24 cellular contexts compared by ENCODE assay signal in the genomic region with DNA sequence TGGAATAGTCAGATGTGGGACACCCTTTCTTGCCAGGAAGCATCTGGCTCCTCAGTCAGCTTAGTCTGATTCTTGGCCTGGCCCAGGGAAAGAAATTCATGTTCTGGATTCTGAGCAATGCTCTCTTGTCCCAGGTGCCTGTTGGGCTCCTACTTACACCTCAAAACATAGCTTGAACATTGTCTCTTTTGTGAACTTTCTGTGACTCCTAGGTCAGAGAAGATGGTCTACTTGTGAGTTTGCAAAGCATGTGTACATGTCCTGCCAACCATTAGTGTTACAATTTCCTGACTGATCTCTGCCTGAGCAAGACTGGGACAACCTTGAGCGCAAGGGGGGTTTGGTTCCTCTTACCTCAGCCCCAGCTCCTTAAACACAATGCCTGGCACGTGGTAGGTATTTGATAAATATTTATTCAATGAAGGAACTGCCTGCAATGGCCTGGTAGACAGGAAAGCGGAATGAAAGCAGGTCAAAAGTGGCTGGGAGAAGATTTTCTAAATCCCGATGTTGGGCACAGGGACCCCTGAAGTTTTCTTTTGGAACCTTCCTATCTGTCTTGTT. TPM values are rescaled to one million over a fixed set of nuclear protein-coding genes. Genes with fewer than 3 reads are reported as not detected.
A peak's percentile ranks its signal among the peaks of the same experiment; 100 is the strongest.
DNase-seq lines count a peak whose midpoint lies in the region; ATAC-seq and TF ChIP-seq lines count a peak whose summit lies in the region.
"Had no signal": no experiment of that assay in that cellular context is flagged by ENCODE, and none has a peak within 500 bp of the region (broad histone marks: within the 10 kb centered on the region; RNA-seq: fewer than 3 reads in every experiment).

No MANE protein-coding gene starts in this region.

- DNase-seq in activated CD8-positive, alpha-beta T cell treated with anti-CD3 and anti-CD28 coated beads for 36 hours: no peak
- no peak for DNase-seq in activated CD8-positive, alpha-beta T cell treated with anti-CD3 and anti-CD28 coated beads, Interleukin-2, amount 10 ng/mL, durations not matched to agents 7 days and 5 days
- DNase-seq in central memory CD8-positive, alpha-beta T cell (ENCODE audit: low spot score in 2 of 2): no peak
- DNase-seq in Ammon's horn (ENCODE audit: low spot score) (no peak), ascending aorta (ENCODE audit: low spot score in 2 of 2) (no peak)
- no peak for DNase-seq in effector memory CD4-positive, alpha-beta T cell
- DNase-seq: amniotic stem cell, dermis blood vessel endothelial cell, GOT3, heart left ventricle, MV-4-11, NCI-H1694 treated with DMSO at 0.1 percent for 48 hours, NCI-H774, SJCRH30 had no signal

- ATAC-seq in activated CD8-positive, alpha-beta T cell treated with anti-CD3 and anti-CD28 coated beads for 36 hours: no peak
- ATAC-seq in activated CD8-positive, alpha-beta T cell treated with anti-CD3 and anti-CD28 coated beads, Interleukin-2, amount 10 ng/mL, durations not matched to agents 7 days and 5 days: no peak
- no peak for ATAC-seq in central memory CD8-positive, alpha-beta T cell (replicated peaks; ENCODE audit: extremely low read depth, poor library complexity, severe bottlenecking)
- ATAC-seq in stimulated activated memory B cell treated with anti-CD40 and anti-IgM and Interleukin-4, amounts not matched to agents 10 μg/mL and 1 μg/mL and 100 μg/mL, for 72 hours: no peak
- ATAC-seq: heart left ventricle, left lobe of liver, WTC11 had no signal

- H3K4me3 ChIP-seq in effector memory CD4-positive, alpha-beta T cell (ENCODE audit: insufficient read depth, low read depth, low read length, poor library complexity, severe bottlenecking): no peak overlapping the region
- H3K4me3 ChIP-seq in ascending aorta: no peak overlapping the region
- H3K4me3 ChIP-seq: cardiac muscle cell, heart left ventricle, SJCRH30 had no signal

- no peak overlapping the region for H3K27ac ChIP-seq in effector memory CD4-positive, alpha-beta T cell (ENCODE audit: insufficient read depth, low read length, poor library complexity, severe bottlenecking)
- no peak overlapping the region for H3K27ac ChIP-seq in ascending aorta
- H3K27ac ChIP-seq: cardiac muscle cell, heart left ventricle, KMS-11, SJCRH30 had no signal

- H3K9me3 ChIP-seq in effector memory CD4-positive, alpha-beta T cell (ENCODE audit: control insufficient read depth, low read length): no peaks in the 10 kb centered on the region
- H3K9me3 ChIP-seq in ascending aorta: no peaks in the 10 kb centered on the region
- H3K9me3 ChIP-seq: heart left ventricle, SJCRH30 had no signal

- H3K4me1 Mint-ChIP-seq in activated CD8-positive, alpha-beta T cell treated with anti-CD3 and anti-CD28 coated beads for 36 hours (ENCODE audit: low read depth): peaks cover 23% of the 10 kb centered on the region
- H3K4me1 Mint-ChIP-seq in activated CD8-positive, alpha-beta T cell treated with anti-CD3 and anti-CD28 coated beads, Interleukin-2, amount 10 ng/mL, durations not matched to agents 7 days and 5 days (ENCODE audit: low read depth): peaks cover 22% of the 10 kb centered on the region
- peaks cover 17 to 21% (median 20%) of the 10 kb centered on the region in 3 donors for H3K4me1 Mint-ChIP-seq in IgD-negative memory B cell
- peaks cover 24% of the 10 kb centered on the region for H3K4me1 Mint-ChIP-seq in central memory CD8-positive, alpha-beta T cell
- peaks cover 36% of the 10 kb centered on the region for H3K4me1 Mint-ChIP-seq in stimulated activated memory B cell treated with anti-CD40 and anti-IgM and Interleukin-4, amounts not matched to agents 10 μg/mL and 1 μg/mL and 100 μg/mL, for 72 hours

- peak overlapping the region; percentile 46 for H3K27ac Mint-ChIP-seq in activated CD8-positive, alpha-beta T cell treated with anti-CD3 and anti-CD28 coated beads for 36 hours
- no peak overlapping the region for H3K27ac Mint-ChIP-seq in activated CD8-positive, alpha-beta T cell treated with anti-CD3 and anti-CD28 coated beads, Interleukin-2, amount 10 ng/mL, durations not matched to agents 7 days and 5 days
- H3K27ac Mint-ChIP-seq in IgD-negative memory B cell: peak overlapping the region; percentile 6 to 82 (median 73)
- peak overlapping the region; percentile 8 for H3K27ac Mint-ChIP-seq in central memory CD8-positive, alpha-beta T cell (ENCODE audit: low read depth)
- H3K27ac Mint-ChIP-seq in stimulated activated memory B cell treated with anti-CD40 and anti-IgM and Interleukin-4, amounts not matched to agents 10 μg/mL and 1 μg/mL and 100 μg/mL, for 72 hours: peak overlapping the region; percentile 39
- H3K27ac Mint-ChIP-seq: T-helper 2 cell treated with Interferon-gamma antibody and Interleukin-4, amounts not matched to agents 5 μg/mL and 100 μg/mL, for 36 hours; WTC11 had no signal

- peaks cover under 1% of the 10 kb centered on the region for H3K4me1 ChIP-seq in effector memory CD4-positive, alpha-beta T cell (ENCODE audit: control insufficient read depth, insufficient read depth, low read length, poor library complexity, severe bottlenecking)
- H3K4me1 ChIP-seq in ascending aorta: peaks cover 0 to 6% of the 10 kb centered on the region in 2 donors
- H3K4me1 ChIP-seq: SJCRH30 had no signal

- H3K9me3 Mint-ChIP-seq in activated CD8-positive, alpha-beta T cell treated with anti-CD3 and anti-CD28 coated beads for 36 hours: peaks cover 4% of the 10 kb centered on the region
- H3K9me3 Mint-ChIP-seq in activated CD8-positive, alpha-beta T cell treated with anti-CD3 and anti-CD28 coated beads, Interleukin-2, amount 10 ng/mL, durations not matched to agents 7 days and 5 days (ENCODE audit: insufficient read depth): no peaks in the 10 kb centered on the region
- peaks cover 0 to 1% (median 0%) of the 10 kb centered on the region in 3 donors for H3K9me3 Mint-ChIP-seq in IgD-negative memory B cell
- no peaks in the 10 kb centered on the region for H3K9me3 Mint-ChIP-seq in central memory CD8-positive, alpha-beta T cell
- no peaks in the 10 kb centered on the region for H3K9me3 Mint-ChIP-seq in stimulated activated memory B cell treated with anti-CD40 and anti-IgM and Interleukin-4, amounts not matched to agents 10 μg/mL and 1 μg/mL and 100 μg/mL, for 72 hours
- H3K9me3 Mint-ChIP-seq: T-helper 2 cell treated with Interferon-gamma antibody and Interleukin-4, amounts not matched to agents 5 μg/mL and 100 μg/mL, for 36 hours had no signal

- H3K27me3 ChIP-seq in effector memory CD4-positive, alpha-beta T cell (replicated peaks; ENCODE audit: control insufficient read depth, insufficient read depth, low read length, poor library complexity, severe bottlenecking): no peaks in the 10 kb centered on the region
- H3K27me3 ChIP-seq in ascending aorta: no peaks in the 10 kb centered on the region
- H3K27me3 ChIP-seq: cardiac muscle cell, heart left ventricle, SJCRH30 had no signal

- intact Hi-C loops in activated CD8-positive, alpha-beta T cell treated with anti-CD3 and anti-CD28 coated beads for 36 hours (cut with micrococcal nuclease): no loop called here
- intact Hi-C loops in ascending aorta (cut with DNase I): no loop called here

- POLR2A ChIA-PET in activated CD8-positive, alpha-beta T cell treated with anti-CD3 and anti-CD28 coated beads for 36 hours (lab: Charles Lee): interaction anchor here (0.9 kb wide), 1 partner anchor 173 kb away, joined by 4 read pairs; no protein-coding TSS in a partner anchor
- POLR2A ChIA-PET in activated CD8-positive, alpha-beta T cell treated with anti-CD3 and anti-CD28 coated beads, Interleukin-2, amount 10 ng/mL, durations not matched to agents 7 days and 5 days (lab: Charles Lee): no interaction called here

- no peak for TF ChIP-seq CTCF in activated CD8-positive, alpha-beta T cell treated with anti-CD3 and anti-CD28 coated beads for 36 hours (IDR thresholded peaks at IDR 0.05)
- TF ChIP-seq CTCF in ascending aorta (IDR thresholded peaks at IDR 0.05): no peak

- CTCF ChIA-PET in activated CD8-positive, alpha-beta T cell treated with anti-CD3 and anti-CD28 coated beads for 36 hours (lab: Charles Lee): interaction anchor here (0.7 to 3.3 kb wide), 7 partner anchors 12 to 173 kb away, joined by 3 to 20 read pairs (median 4); a partner anchor contains a TSS
- CTCF ChIA-PET in activated CD8-positive, alpha-beta T cell treated with anti-CD3 and anti-CD28 coated beads, Interleukin-2, amount 10 ng/mL, durations not matched to agents 7 days and 5 days (lab: Charles Lee): interaction anchor here (1.0 to 6.4 kb wide), 6 partner anchors 9 to 175 kb away, joined by 3 to 78 read pairs (median 4); a partner anchor contains a TSS

- H3K36me3 Mint-ChIP-seq in activated CD8-positive, alpha-beta T cell treated with anti-CD3 and anti-CD28 coated beads for 36 hours (ENCODE audit: low read depth): peaks cover 17% of the 10 kb centered on the region
- peaks cover 20% of the 10 kb centered on the region for H3K36me3 Mint-ChIP-seq in activated CD8-positive, alpha-beta T cell treated with anti-CD3 and anti-CD28 coated beads, Interleukin-2, amount 10 ng/mL, durations not matched to agents 7 days and 5 days (ENCODE audit: low read depth)
- peaks cover 4% of the 10 kb centered on the region for H3K36me3 Mint-ChIP-seq in IgD-negative memory B cell
- peaks cover 42% of the 10 kb centered on the region for H3K36me3 Mint-ChIP-seq in central memory CD8-positive, alpha-beta T cell (ENCODE audit: insufficient read depth)
- H3K36me3 Mint-ChIP-seq in stimulated activated memory B cell treated with anti-CD40 and anti-IgM and Interleukin-4, amounts not matched to agents 10 μg/mL and 1 μg/mL and 100 μg/mL, for 72 hours: peaks cover 6% of the 10 kb centered on the region

- H3K4me3 Mint-ChIP-seq in activated CD8-positive, alpha-beta T cell treated with anti-CD3 and anti-CD28 coated beads for 36 hours: no peak overlapping the region
- no peak overlapping the region for H3K4me3 Mint-ChIP-seq in activated CD8-positive, alpha-beta T cell treated with anti-CD3 and anti-CD28 coated beads, Interleukin-2, amount 10 ng/mL, durations not matched to agents 7 days and 5 days
- H3K4me3 Mint-ChIP-seq in IgD-negative memory B cell: peak overlapping the region in 2 of 4 donors; percentile 25 to 44
- H3K4me3 Mint-ChIP-seq in central memory CD8-positive, alpha-beta T cell: peak overlapping the region; percentile 27
- no peak overlapping the region for H3K4me3 Mint-ChIP-seq in stimulated activated memory B cell treated with anti-CD40 and anti-IgM and Interleukin-4, amounts not matched to agents 10 μg/mL and 1 μg/mL and 100 μg/mL, for 72 hours
- H3K4me3 Mint-ChIP-seq: T-helper 2 cell treated with Interferon-gamma antibody and Interleukin-4, amounts not matched to agents 5 μg/mL and 100 μg/mL, for 36 hours; WTC11 had no signal

- no peaks in the 10 kb centered on the region for H3K27me3 Mint-ChIP-seq in activated CD8-positive, alpha-beta T cell treated with anti-CD3 and anti-CD28 coated beads for 36 hours
- H3K27me3 Mint-ChIP-seq in activated CD8-positive, alpha-beta T cell treated with anti-CD3 and anti-CD28 coated beads, Interleukin-2, amount 10 ng/mL, durations not matched to agents 7 days and 5 days (ENCODE audit: low read depth): no peaks in the 10 kb centered on the region
- H3K27me3 Mint-ChIP-seq in IgD-negative memory B cell: no peaks in the 10 kb centered on the region
- no peaks in the 10 kb centered on the region for H3K27me3 Mint-ChIP-seq in central memory CD8-positive, alpha-beta T cell
- H3K27me3 Mint-ChIP-seq in stimulated activated memory B cell treated with anti-CD40 and anti-IgM and Interleukin-4, amounts not matched to agents 10 μg/mL and 1 μg/mL and 100 μg/mL, for 72 hours: no peaks in the 10 kb centered on the region

- H3K36me3 ChIP-seq in effector memory CD4-positive, alpha-beta T cell (ENCODE audit: control insufficient read depth, insufficient read depth, low read length): peaks cover 4% of the 10 kb centered on the region
- no peaks in the 10 kb centered on the region for H3K36me3 ChIP-seq in ascending aorta
- H3K36me3 ChIP-seq: cardiac muscle cell, SJCRH30 had no signal

RNA-seq across cellular contexts. Expression of a gene that starts 23.9 kb away (rescaled TPM):
- total RNA-seq in activated CD8-positive, alpha-beta T cell treated with anti-CD3 and anti-CD28 coated beads for 36 hours: not detected
- not detected for total RNA-seq in activated CD8-positive, alpha-beta T cell treated with anti-CD3 and anti-CD28 coated beads, Interleukin-2, amount 10 ng/mL, durations not matched to agents 7 days and 5 days
- 0.70 TPM for polyA plus RNA-seq in IgD-negative memory B cell
- total RNA-seq in ascending aorta: not detected
- total RNA-seq: A673 had no signal
- polyA plus RNA-seq: cardiac muscle cell had no signal

RNA-seq across cellular contexts. Expression of a gene that starts 36.0 kb away (rescaled TPM):
- 10 to 100 TPM; 91.9 to 92.9 TPM for total RNA-seq in activated CD8-positive, alpha-beta T cell treated with anti-CD3 and anti-CD28 coated beads for 36 hours
- 100 to 1,000 TPM; 122 to 125 TPM for total RNA-seq in activated CD8-positive, alpha-beta T cell treated with anti-CD3 and anti-CD28 coated beads, Interleukin-2, amount 10 ng/mL, durations not matched to agents 7 days and 5 days
- 14.9 TPM for polyA plus RNA-seq in IgD-negative memory B cell
- 10.3 TPM for total RNA-seq in ascending aorta

RNA-seq across cellular contexts. Expression of a gene that starts 36.8 kb away (rescaled TPM):
- total RNA-seq in activated CD8-positive, alpha-beta T cell treated with anti-CD3 and anti-CD28 coated beads for 36 hours: 10 to 100 TPM; 39.2 to 39.8 TPM
- total RNA-seq in activated CD8-positive, alpha-beta T cell treated with anti-CD3 and anti-CD28 coated beads, Interleukin-2, amount 10 ng/mL, durations not matched to agents 7 days and 5 days: 10 to 100 TPM; 36.5 to 41.9 TPM
- polyA plus RNA-seq in IgD-negative memory B cell: 9.4 TPM
- 14.7 TPM for total RNA-seq in ascending aorta

RNA-seq across cellular contexts. Expression of a gene that starts 55.5 kb away (rescaled TPM):
- total RNA-seq in activated CD8-positive, alpha-beta T cell treated with anti-CD3 and anti-CD28 coated beads for 36 hours: not detected
- total RNA-seq in activated CD8-positive, alpha-beta T cell treated with anti-CD3 and anti-CD28 coated beads, Interleukin-2, amount 10 ng/mL, durations not matched to agents 7 days and 5 days: not detected
- polyA plus RNA-seq in IgD-negative memory B cell: not detected
- 5.2 TPM for total RNA-seq in ascending aorta
- total RNA-seq: A673, cardiac muscle cell, dermis blood vessel endothelial cell, heart left ventricle, left lobe of liver, omental fat pad, SJCRH30, subcutaneous adipose tissue had no signal
- polyA plus RNA-seq: cardiac muscle cell, heart left ventricle had no signal
